12 cellular contexts compared by ENCODE assay signal in genomic region chr19:29944415-29945012, GRCh38. TPM values are rescaled to one million over a fixed set of nuclear protein-coding genes. Genes with fewer than 3 reads are reported as not detected.
DNase-seq lines count a peak whose midpoint lies in the region; ATAC-seq, FAIRE-seq and TF ChIP-seq lines count a peak whose summit lies in the region.
"Had no signal": no experiment of that assay in that cellular context is flagged by ENCODE, and none has a peak within 500 bp of the region (broad histone marks: within the 10 kb centered on the region; RNA-seq: fewer than 3 reads in every experiment).

No MANE protein-coding gene starts in this region.

- H3K27me3 ChIP-seq in GM23248 (replicated peaks; ENCODE audit: insufficient read depth) (no peaks in the 10 kb centered on the region), brain microvascular endothelial cell (replicated peaks) (no peaks in the 10 kb centered on the region)

- DNase-seq in A549 (ENCODE audit: low read depth in 1 of 2, low spot score in 1 of 2): no peak
- no peak for DNase-seq in GM23248
- DNase-seq in activated CD8-positive, alpha-beta T cell treated with anti-CD3 and anti-CD28 coated beads, Interleukin-2, amount 10 ng/mL, durations not matched to agents 7 days and 5 days: no peak
- DNase-seq in memory B cell (ENCODE audit: low spot score in 2 of 2): no peak
- DNase-seq in brain microvascular endothelial cell: no peak
- DNase-seq in cerebellar nuclear complex (lab: John Stamatoyannopoulos, UW): no peak
- DNase-seq: C1 segment of cervical spinal cord, caudate nucleus, NCI-H1417, RPMI8226 had no signal

- no peaks in the 10 kb centered on the region for H3K9me2 ChIP-seq in GM23248 (ENCODE audit: insufficient read depth)

- H3K4me3 Mint-ChIP-seq in activated CD8-positive, alpha-beta T cell treated with anti-CD3 and anti-CD28 coated beads, Interleukin-2, amount 10 ng/mL, durations not matched to agents 7 days and 5 days: peak overlapping the region; percentile 21
- no peak overlapping the region for H3K4me3 Mint-ChIP-seq in memory B cell

- H3K36me3 ChIP-seq in GM23248 (ENCODE audit: low read depth) (no peaks in the 10 kb centered on the region), brain microvascular endothelial cell (replicated peaks) (no peaks in the 10 kb centered on the region)

- no peak for TF ChIP-seq CTCF in A549 (IDR thresholded peaks at IDR 0.05)
- no peak for TF ChIP-seq CTCF in brain microvascular endothelial cell (IDR thresholded peaks at IDR 0.05; ENCODE audit: low read depth, low read length, missing control alignments)

- no peaks in the 10 kb centered on the region for H3K9me3 Mint-ChIP-seq in activated CD8-positive, alpha-beta T cell treated with anti-CD3 and anti-CD28 coated beads, Interleukin-2, amount 10 ng/mL, durations not matched to agents 7 days and 5 days (ENCODE audit: insufficient read depth)
- H3K9me3 Mint-ChIP-seq in memory B cell: no peaks in the 10 kb centered on the region

- no peak for TF ChIP-seq EP300 in A549 (IDR thresholded peaks at IDR 0.05)

- no peaks in the 10 kb centered on the region for H3K27me3 Mint-ChIP-seq in activated CD8-positive, alpha-beta T cell treated with anti-CD3 and anti-CD28 coated beads, Interleukin-2, amount 10 ng/mL, durations not matched to agents 7 days and 5 days (ENCODE audit: low read depth)
- H3K27me3 Mint-ChIP-seq in memory B cell: peaks cover 3% of the 10 kb centered on the region

- peak overlapping the region; percentile 51 for H3K27ac Mint-ChIP-seq in activated CD8-positive, alpha-beta T cell treated with anti-CD3 and anti-CD28 coated beads, Interleukin-2, amount 10 ng/mL, durations not matched to agents 7 days and 5 days
- H3K27ac Mint-ChIP-seq in memory B cell: peak overlapping the region; percentile 71

- H2AFZ ChIP-seq in GM23248: 0 out of 2 replicates have a peak overlapping the region, but pooled peaks have one; percentile 1

- peaks cover 56% of the 10 kb centered on the region for H3K4me1 ChIP-seq in A549
- H3K4me1 ChIP-seq in GM23248 (ENCODE audit: insufficient read depth): peaks cover 42% of the 10 kb centered on the region

- CTCF ChIA-PET in A549 (lab: Yijun Ruan, JAX): interaction anchor here (0.7 to 2.4 kb wide), 7 partner anchors 11 to 250 kb away, joined by 3 to 10 read pairs (median 4); no protein-coding TSS in a partner anchor
- CTCF ChIA-PET in activated CD8-positive, alpha-beta T cell treated with anti-CD3 and anti-CD28 coated beads, Interleukin-2, amount 10 ng/mL, durations not matched to agents 7 days and 5 days (lab: Charles Lee): interaction anchor here (0.9 to 3.7 kb wide), 5 partner anchors 21 to 214 kb away, joined by 3 to 20 read pairs (median 3); no protein-coding TSS in a partner anchor

- H3K27ac ChIP-seq in A549: no peak overlapping the region
- H3K27ac ChIP-seq in GM23248: peak overlapping the region; percentile 49
- H3K27ac ChIP-seq in brain microvascular endothelial cell: no peak overlapping the region

- 87% methylated on average over 8 of the region's 8 CpGs for WGBS in A549 (ENCODE audit: missing lambda C conversion rate)
- WGBS in GM23248 (ENCODE audit: low coverage in 1 of 2, low lambda C conversion rate in 2 of 2, missing lambda C conversion rate in 2 of 2), 2 experiments: 31 to 33% methylated on average over 8 of the region's 8 CpGs

- H3K4me3 ChIP-seq in A549 (no peak overlapping the region), GM23248 (peak overlapping the region; percentile 64), brain microvascular endothelial cell (ENCODE audit: low read depth, low read length) (no peak overlapping the region)

- H3K4me2 ChIP-seq in A549 (peak overlapping the region; percentile 83), GM23248 (ENCODE audit: unreplicated experiment) (peak overlapping the region; percentile 91)

- POLR2A ChIA-PET in A549 (lab: Yijun Ruan, JAX): interaction anchor here (0.6 kb wide), 1 partner anchor 100 kb away, joined by 4 read pairs; no protein-coding TSS in a partner anchor
- POLR2A ChIA-PET in activated CD8-positive, alpha-beta T cell treated with anti-CD3 and anti-CD28 coated beads, Interleukin-2, amount 10 ng/mL, durations not matched to agents 7 days and 5 days (lab: Charles Lee): interaction anchor here (2.0 kb wide), 1 partner anchor 19 kb away, joined by 6 read pairs; no protein-coding TSS in a partner anchor

- H3K9me3 ChIP-seq in A549 (no peaks in the 10 kb centered on the region), GM23248 (ENCODE audit: low read depth) (no peaks in the 10 kb centered on the region)

- H4K20me1 ChIP-seq in GM23248 (ENCODE audit: insufficient read depth): no peaks in the 10 kb centered on the region; the same call in 1 of the 2 replicates

- H3F3A ChIP-seq in GM23248 (ENCODE audit: insufficient read depth): peaks cover 23% of the 10 kb centered on the region; the same call in 1 of the 2 replicates

- peak overlapping the region; percentile 64 for H3K9ac ChIP-seq in GM23248

- H3K4me1 Mint-ChIP-seq in activated CD8-positive, alpha-beta T cell treated with anti-CD3 and anti-CD28 coated beads, Interleukin-2, amount 10 ng/mL, durations not matched to agents 7 days and 5 days (ENCODE audit: low read depth): peaks cover 49% of the 10 kb centered on the region
- H3K4me1 Mint-ChIP-seq in memory B cell: peaks cover 34% of the 10 kb centered on the region

- in situ Hi-C loops in GM23248 (cut with MboI): no loop called here
- in situ Hi-C loops in brain microvascular endothelial cell (cut with HindIII; ENCODE audit: low pct_ligation_motif_present, low sequenced_read_pairs): no loop called here

- peaks cover 36% of the 10 kb centered on the region for H3K36me3 Mint-ChIP-seq in activated CD8-positive, alpha-beta T cell treated with anti-CD3 and anti-CD28 coated beads, Interleukin-2, amount 10 ng/mL, durations not matched to agents 7 days and 5 days (ENCODE audit: low read depth)
- H3K36me3 Mint-ChIP-seq in memory B cell: peaks cover 7% of the 10 kb centered on the region

- FAIRE-seq in A549 (lab: Jason Lieb, UNC): peak; percentile 81

- peaks cover 67% of the 10 kb centered on the region for H3K79me2 ChIP-seq in GM23248 (ENCODE audit: insufficient read depth)

- TF ChIP-seq RAD21 in A549 (conservative IDR thresholded peaks at IDR 0.05 in 1 of 2, IDR thresholded peaks at IDR 0.05 in 1 of 2): no peak

- ATAC-seq in A549: no peak
- ATAC-seq in activated CD8-positive, alpha-beta T cell treated with anti-CD3 and anti-CD28 coated beads, Interleukin-2, amount 10 ng/mL, durations not matched to agents 7 days and 5 days: no peak
- no peak for ATAC-seq in memory B cell (ENCODE audit: low read depth)
- no peak for ATAC-seq in HG02840 (IDR thresholded peaks at IDR 0.05; ENCODE audit: low FRiP score, unreplicated experiment)
- no peak for ATAC-seq in HG03460 (IDR thresholded peaks at IDR 0.05; ENCODE audit: unreplicated experiment)

- no peak for TF ChIP-seq POLR2A in A549 (IDR thresholded peaks at IDR 0.05; ENCODE audit: low read length)

TF ChIP-seq in A549, 52 proteins besides CTCF, POLR2A, EP300 and RAD21:
- TF ChIP-seq CEBPB (IDR thresholded peaks at IDR 0.05): no peak
- no peak for TF ChIP-seq CHD4 (IDR thresholded peaks at IDR 0.05; ENCODE audit: borderline replicate concordance)
- peak; percentile 41 for TF ChIP-seq MAFK (IDR thresholded peaks at IDR 0.05; ENCODE audit: partially characterized antibody)

RNA-seq across cellular contexts. Expression of gene URI1, which starts 2.5 kb away (rescaled TPM):
- polyA plus RNA-seq in A549 (2011; rRNA removed) (157 and 228 TPM in 2 replicates), A549 (2017; fragmentation: RNase III; extraction: RNeasy Plus Mini Kit Qiagen cat#74134 plus additional on column Dnase treatment) (116 to 125 TPM (median 119 TPM) in 3 replicates), GM23248 (2016; fragmentation: Nextera tagmentation; extraction: Ambion mirVana) (16.2 and 19.2 TPM in 2 replicates)
- polyA plus RNA-seq in A549 (2012; cell fraction: cytosol; rRNA removed): 49.3 and 63.3 TPM in 2 replicates
- polyA plus RNA-seq in A549 (2012; cell fraction: nucleus; rRNA removed): 13.8 and 26.8 TPM in 2 replicates
- polyA minus RNA-seq in A549 (2011; rRNA and poly(A)+ RNA removed): 112 and 125 TPM in 2 replicates
- total RNA-seq in GM23248 (2014; rRNA removed; shearing (Covaris generic)): 58.1 and 58.6 TPM in 2 replicates
- 10 to 100 TPM; 48.1 to 54.3 TPM for total RNA-seq in activated CD8-positive, alpha-beta T cell treated with anti-CD3 and anti-CD28 coated beads, Interleukin-2, amount 10 ng/mL, durations not matched to agents 7 days and 5 days
